In the genomic region with DNA sequence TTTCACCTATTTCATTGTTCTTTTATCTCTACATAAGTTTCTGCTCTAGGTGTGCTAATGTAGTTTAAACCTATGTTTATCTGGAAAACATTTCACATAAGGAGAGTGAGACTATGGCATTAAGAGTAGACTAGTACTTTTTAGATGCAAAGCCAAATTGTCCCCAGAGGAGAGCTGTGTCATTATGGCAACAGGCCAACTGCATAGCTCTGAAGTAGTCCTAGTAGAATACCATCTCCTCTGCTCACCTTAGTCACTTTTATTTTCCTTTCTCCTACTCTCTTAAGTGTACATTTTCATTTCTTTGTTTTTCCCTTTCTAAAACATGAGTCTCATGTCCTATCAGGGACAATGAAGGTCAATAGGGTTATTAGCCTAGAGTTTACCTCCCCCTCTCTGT, we compare ENCODE assay signal across 26 cellular contexts.
DNase-seq lines count a peak whose midpoint lies in the region; TF ChIP-seq lines count a peak whose summit lies in the region.
"Had no signal": no experiment of that assay in that cellular context is flagged by ENCODE, and none has a peak within 500 bp of the region (broad histone marks: within the 10 kb centered on the region; RNA-seq: fewer than 3 reads in every experiment).

No MANE protein-coding gene starts in this region.

- POLR2A ChIA-PET in A673 (lab: Charles Lee; ENCODE audit: low non-redundant PET), result no interaction called here

- TF ChIP-seq POLR2A in stomach (IDR thresholded peaks at IDR 0.05), result no peak

- DNase-seq in A673 (ENCODE audit: low spot score) (peak; percentile 33), DMS79 treated with DMSO at 0.1 percent for 48 hours (lab: John Stamatoyannopoulos, UW) (peak; percentile 68), RPMI7951 (ENCODE audit: low read depth) (peak; percentile 37), kidney tubule cell (ENCODE audit: low spot score) (peak; percentile 51), NCI-H510A (lab: John Stamatoyannopoulos, UW) (no peak), stomach (no peak), Calu3 (no peak)
- DNase-seq: activated CD4-positive, alpha-beta T cell treated with anti-CD3 and anti-CD28 coated beads for 36 hours; BE2C; COR-L47; effector memory CD8-positive, alpha-beta T cell; head of caudate nucleus; left ventricle myocardium superior; MG63; mucosa of descending colon; NCI-H187 treated with DMSO at 0.1 percent for 48 hours; NCI-H524; stimulated activated CD4-positive, alpha-beta T cell treated with anti-CD3 and anti-CD28 coated beads, Interleukin-4, amount 100 ng/mL, for 1 hour; T-helper 1 cell; transverse colon had no signal

- H3K9me3 ChIP-seq in A673 (ENCODE audit: low read depth, low read length, poor library complexity, severe bottlenecking), result no peaks in the 10 kb centered on the region
- no peaks in the 10 kb centered on the region for H3K9me3 ChIP-seq in stomach
- H3K9me3 ChIP-seq: BE2C, MG63, mucosa of descending colon, transverse colon had no signal

- no peak overlapping the region for H3K4me3 ChIP-seq in A673 (ENCODE audit: low read depth, low read length, poor library complexity, severe bottlenecking)
- H3K4me3 ChIP-seq in stomach, result no peak overlapping the region
- H3K4me3 ChIP-seq: GM23338, MG63, mucosa of descending colon, skin epidermis, transverse colon had no signal

- peaks cover 8% of the 10 kb centered on the region for H3K4me1 Mint-ChIP-seq in Calu3 (ENCODE audit: low read depth, unreplicated experiment)
- H3K4me1 Mint-ChIP-seq: activated CD4-positive, alpha-beta T cell treated with anti-CD3 and anti-CD28 coated beads for 36 hours; activated naive CD4-positive, alpha-beta T cell treated with anti-CD3 and anti-CD28 coated beads, Interleukin-2, amount 50 U/mL, for 24 hours had no signal

- H3K4me1 ChIP-seq in A673 (ENCODE audit: insufficient read depth, low read length, poor library complexity, severe bottlenecking) (no peaks in the 10 kb centered on the region), stomach (peaks cover 0 to 10% (median 2%) of the 10 kb centered on the region in 4 donors)
- H3K4me1 ChIP-seq: BE2C, transverse colon had no signal

- no peaks in the 10 kb centered on the region for H3K9me3 Mint-ChIP-seq in Calu3 (ENCODE audit: low read depth, unreplicated experiment)
- H3K9me3 Mint-ChIP-seq: activated naive CD4-positive, alpha-beta T cell treated with anti-CD3 and anti-CD28 coated beads, Interleukin-2, amount 50 U/mL, for 24 hours; effector memory CD8-positive, alpha-beta T cell; GM23338; neural crest cell; stimulated activated naive CD8-positive, alpha-beta T cell treated with anti-CD3 and anti-CD28 coated beads, Interleukin-15, Interleukin-2, amounts not matched to agents 100 ng/mL and 50 ng/mL, for 24 hours had no signal

- intact Hi-C loops in A673 (cut with micrococcal nuclease; ENCODE audit: unreplicated experiment) (no loop called here), stomach (cut with DNase I; ENCODE audit: low total_unique reads) (no loop called here), Calu3 (cut with micrococcal nuclease; ENCODE audit: unreplicated experiment) (no loop called here)

- TF ChIP-seq EP300 in stomach (IDR thresholded peaks at IDR 0.05), result no peak

- H3K27me3 ChIP-seq in A673 (replicated peaks; ENCODE audit: insufficient read depth, low read depth, low read length, poor library complexity), result no peaks in the 10 kb centered on the region
- H3K27me3 ChIP-seq in stomach, result no peaks in the 10 kb centered on the region
- H3K27me3 ChIP-seq: MG63, transverse colon had no signal

- H3K36me3 Mint-ChIP-seq in Calu3 (ENCODE audit: insufficient read depth, unreplicated experiment), result no peaks in the 10 kb centered on the region
- H3K36me3 Mint-ChIP-seq: activated naive CD4-positive, alpha-beta T cell treated with anti-CD3 and anti-CD28 coated beads, Interleukin-2, amount 50 U/mL, for 24 hours had no signal

- H3K27me3 Mint-ChIP-seq in Calu3 (ENCODE audit: unreplicated experiment), result no peaks in the 10 kb centered on the region
- H3K27me3 Mint-ChIP-seq: effector memory CD8-positive, alpha-beta T cell; progenitor cell of endocrine pancreas; stimulated activated naive CD8-positive, alpha-beta T cell treated with anti-CD3 and anti-CD28 coated beads, Interleukin-15, Interleukin-2, amounts not matched to agents 100 ng/mL and 50 ng/mL, for 24 hours had no signal

- H3K4me3 Mint-ChIP-seq in Calu3 (ENCODE audit: low read depth, unreplicated experiment), result no peak overlapping the region
- H3K4me3 Mint-ChIP-seq: activated CD4-positive, alpha-beta T cell treated with anti-CD3 and anti-CD28 coated beads for 36 hours; activated naive CD4-positive, alpha-beta T cell treated with anti-CD3 and anti-CD28 coated beads, Interleukin-2, amount 50 U/mL, for 24 hours; effector memory CD8-positive, alpha-beta T cell; GM23338; neural crest cell; stimulated activated naive CD8-positive, alpha-beta T cell treated with anti-CD3 and anti-CD28 coated beads, Interleukin-15, Interleukin-2, amounts not matched to agents 100 ng/mL and 50 ng/mL, for 24 hours had no signal

- no peaks in the 10 kb centered on the region for H3K36me3 ChIP-seq in A673 (ENCODE audit: insufficient read depth, low read length, poor library complexity, severe bottlenecking)
- no peaks in the 10 kb centered on the region for H3K36me3 ChIP-seq in stomach
- H3K36me3 ChIP-seq: BE2C, MG63, transverse colon had no signal

- no TSS peak for BruUV-seq in A673 (replicated peaks; lab: Mats Ljungman, UMichigan)
- BruUV-seq in Calu3 (replicated peaks; lab: Mats Ljungman, UMichigan), result no TSS peak

- TF ChIP-seq CTCF in A673 (conservative IDR thresholded peaks at IDR 0.05; ENCODE audit: low read depth, low read length) (no peak), stomach (IDR thresholded peaks at IDR 0.05) (no peak), Calu3 (IDR thresholded peaks at IDR 0.05; ENCODE audit: unreplicated experiment) (no peak)

- CTCF ChIA-PET in A673 (lab: Charles Lee), result no interaction called here
- CTCF ChIA-PET in Calu3 (lab: Charles Lee), result no interaction called here

- H3K27ac ChIP-seq in A673 (ENCODE audit: low read depth, low read length, poor library complexity, severe bottlenecking) (no peak overlapping the region), stomach (no peak overlapping the region)
- H3K27ac ChIP-seq: skin epidermis, transverse colon had no signal

- H3K27ac Mint-ChIP-seq in Calu3 (ENCODE audit: unreplicated experiment), result no peak overlapping the region
- H3K27ac Mint-ChIP-seq: activated CD4-positive, alpha-beta T cell treated with anti-CD3 and anti-CD28 coated beads for 36 hours; activated naive CD4-positive, alpha-beta T cell treated with anti-CD3 and anti-CD28 coated beads, Interleukin-2, amount 50 U/mL, for 24 hours; effector memory CD8-positive, alpha-beta T cell; GM23338; progenitor cell of endocrine pancreas; stimulated activated naive CD8-positive, alpha-beta T cell treated with anti-CD3 and anti-CD28 coated beads, Interleukin-15, Interleukin-2, amounts not matched to agents 100 ng/mL and 50 ng/mL, for 24 hours had no signal

Comparison
In these comparisons a context has a peak if more than half of its experiments do, and no peak if none do; other contexts are left out.
1. DNase-seq: peak in A673 (single experiment), DMS79 treated with DMSO at 0.1 percent for 48 hours (single experiment), RPMI7951 (single experiment) and kidney tubule cell (single experiment); none in NCI-H510A (single experiment), stomach (single experiment) and Calu3 (single experiment).